ENCODE assay signal across 8 cellular contexts in genomic region chr15:90868261-90868689, GRCh38. TPM values are rescaled to one million over a fixed set of nuclear protein-coding genes. Genes with fewer than 3 reads are reported as not detected.
A peak's percentile ranks its signal among the peaks of the same experiment; 100 is the strongest.
DNase-seq lines count a peak whose midpoint lies in the region; ATAC-seq and TF ChIP-seq lines count a peak whose summit lies in the region.

TSS of gene FURIN (plus strand) at chr15:90868588. CDS start at chr15:90875741, 7,153 bp downstream.

- CTCF ChIA-PET in activated CD4-positive, alpha-beta T cell treated with anti-CD3 and anti-CD28 coated beads, Interleukin-2, amount 10 ng/mL, durations not matched to agents 7 days and 5 days (lab: Charles Lee), result interaction anchor here (0.6 to 2.7 kb wide), 12 partner anchors 8 to 1673 kb away, joined by 3 to 9 read pairs (median 4); no protein-coding TSS in a partner anchor

- peak within 1 kb of the TSS; percentile 96 for H3K27ac Mint-ChIP-seq in activated CD4-positive, alpha-beta T cell treated with anti-CD3 and anti-CD28 coated beads, Interleukin-2, amount 10 ng/mL, durations not matched to agents 7 days and 5 days

- DNase-seq in activated CD4-positive, alpha-beta T cell treated with anti-CD3 and anti-CD28 coated beads, Interleukin-2, amount 10 ng/mL, durations not matched to agents 7 days and 5 days, result no peak
- no peak for DNase-seq in activated CD4-positive, alpha-beta T cell treated with anti-CD3 and anti-CD28 coated beads, Interleukin-2, amount 50 U/mL, for 1 hour
- DNase-seq in left lung (no peak), head of caudate nucleus (no peak)
- no peak for DNase-seq in activated CD4-positive, CD25-positive, alpha-beta regulatory T cell treated with anti-CD3 and anti-CD28 coated beads, Interleukin-2, amount 50 U/mL, for 72 hours

- peak within 1 kb of the TSS; percentile 89 for H3K4me3 Mint-ChIP-seq in activated CD4-positive, alpha-beta T cell treated with anti-CD3 and anti-CD28 coated beads, Interleukin-2, amount 10 ng/mL, durations not matched to agents 7 days and 5 days

- WGBS in adipose tissue, 3 donors, result 85 to 93% (median 85%) methylated on average over 6 of the region's 6 CpGs
- WGBS in thymus, result 94% methylated on average over 6 of the region's 6 CpGs

- no peak for TF ChIP-seq CTCF in left lung (IDR thresholded peaks at IDR 0.05)

- ATAC-seq in left lung (no peak), HG03442 (IDR thresholded peaks at IDR 0.05; ENCODE audit: unreplicated experiment) (no peak)

- H3K27me3 ChIP-seq in left lung, result no peaks in the 10 kb centered on the region
- no peaks in the 10 kb centered on the region for H3K27me3 ChIP-seq in thymus (ENCODE audit: control insufficient read depth, insufficient read depth)

- H3K4me1 ChIP-seq in left lung (peaks cover 36 to 63% of the 10 kb centered on the region in 2 donors), thymus (ENCODE audit: control insufficient read depth, insufficient read depth, low read length) (peaks cover 25% of the 10 kb centered on the region)

- H3K9me3 Mint-ChIP-seq in activated CD4-positive, alpha-beta T cell treated with anti-CD3 and anti-CD28 coated beads, Interleukin-2, amount 10 ng/mL, durations not matched to agents 7 days and 5 days, result no peaks in the 10 kb centered on the region

- H3K27me3 Mint-ChIP-seq in activated CD4-positive, alpha-beta T cell treated with anti-CD3 and anti-CD28 coated beads, Interleukin-2, amount 10 ng/mL, durations not matched to agents 7 days and 5 days, result no peaks in the 10 kb centered on the region

- H3K4me3 ChIP-seq in left lung (no peak within 1 kb of the TSS), thymus (ENCODE audit: low read length) (no peak within 1 kb of the TSS)

- intact Hi-C loops in left lung (cut with DNase I) (no loop called here), head of caudate nucleus (cut with DNase I) (no loop called here)

- no peaks in the 10 kb centered on the region for H3K9me3 ChIP-seq in left lung
- H3K9me3 ChIP-seq in thymus (ENCODE audit: control insufficient read depth), result no peaks in the 10 kb centered on the region

- H3K4me1 Mint-ChIP-seq in activated CD4-positive, alpha-beta T cell treated with anti-CD3 and anti-CD28 coated beads, Interleukin-2, amount 10 ng/mL, durations not matched to agents 7 days and 5 days, result peaks cover 63% of the 10 kb centered on the region

- peaks cover 9% of the 10 kb centered on the region for H3K36me3 Mint-ChIP-seq in activated CD4-positive, alpha-beta T cell treated with anti-CD3 and anti-CD28 coated beads, Interleukin-2, amount 10 ng/mL, durations not matched to agents 7 days and 5 days (ENCODE audit: low read depth)

- H3K36me3 ChIP-seq in left lung (no peaks in the 10 kb centered on the region), thymus (ENCODE audit: control insufficient read depth, insufficient read depth) (no peaks in the 10 kb centered on the region)

- POLR2A ChIA-PET in activated CD4-positive, alpha-beta T cell treated with anti-CD3 and anti-CD28 coated beads, Interleukin-2, amount 10 ng/mL, durations not matched to agents 7 days and 5 days (lab: Charles Lee), result interaction anchor here (1.2 kb wide), 1 partner anchor 51 kb away, joined by 3 read pairs; no protein-coding TSS in a partner anchor

- H3K27ac ChIP-seq in adipose tissue (ENCODE audit: low read depth, low read length) (no peak within 1 kb of the TSS), left lung (peak within 1 kb of the TSS; percentile 96 to 97), thymus (ENCODE audit: low read depth) (peak within 1 kb of the TSS; percentile 34)

RNA-seq across cellular contexts. Expression of gene FURIN, which starts in this region (rescaled TPM):
- total RNA-seq in activated CD4-positive, alpha-beta T cell treated with anti-CD3 and anti-CD28 coated beads, Interleukin-2, amount 10 ng/mL, durations not matched to agents 7 days and 5 days, result 100 to 1,000 TPM; 148 to 153 TPM
- 10 to 100 TPM; 57.0 to 93.0 (median 87.1) TPM for polyA plus RNA-seq in adipose tissue
- total RNA-seq in left lung, result 100 to 1,000 TPM; 114 TPM
- polyA plus RNA-seq in thymus, result 36.7 TPM
